Comparison of ENCODE assay signal across 16 cellular contexts in the genomic region with DNA sequence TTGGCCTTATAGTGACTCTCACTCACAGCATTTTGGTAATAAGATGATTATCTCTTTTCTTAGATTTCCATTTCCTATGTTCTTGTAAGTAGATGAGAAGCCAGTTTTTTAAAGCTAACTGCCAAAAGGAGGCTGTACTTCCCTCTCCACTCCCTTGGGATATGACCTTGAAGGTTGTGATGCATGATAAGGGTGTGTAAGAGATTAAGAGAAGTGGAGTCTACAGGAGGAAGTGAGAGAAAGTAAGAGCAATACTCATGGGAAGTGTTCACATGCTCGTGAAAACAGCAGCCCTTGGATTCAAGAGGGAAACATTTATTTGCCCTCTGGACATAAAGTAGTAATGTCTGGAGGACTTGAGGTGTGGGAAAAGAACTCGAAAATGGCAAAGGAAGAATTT.
"Had no signal": no experiment of that assay in that cellular context is flagged by ENCODE, and none has a peak within 500 bp of the region (broad histone marks: within the 10 kb centered on the region; RNA-seq: fewer than 3 reads in every experiment).

No MANE protein-coding gene starts in this region.

- H3K4me3 ChIP-seq: coronary artery, esophagus muscularis mucosa, transverse colon had no signal

- H3K9me3 ChIP-seq: esophagus muscularis mucosa, transverse colon had no signal

- ATAC-seq: activated T-cell treated with anti-CD3 and anti-CD28 coated beads, Interleukin-2, amount 50 U/mL, for 72 hours; left ventricle myocardium superior; natural killer cell had no signal

- H3K27me3 ChIP-seq: esophagus muscularis mucosa, transverse colon had no signal

- H3K27me3 Mint-ChIP-seq: activated CD4-positive, alpha-beta T cell treated with anti-CD3 and anti-CD28 coated beads, Interleukin-2, amount 10 ng/mL, durations not matched to agents 24 days and 14 days; activated naive CD8-positive, alpha-beta T cell treated with anti-CD3 and anti-CD28 coated beads for 36 hours had no signal

- H3K27ac Mint-ChIP-seq: activated CD4-positive, alpha-beta T cell treated with anti-CD3 and anti-CD28 coated beads, Interleukin-2, amount 10 ng/mL, durations not matched to agents 24 days and 14 days; activated naive CD8-positive, alpha-beta T cell treated with anti-CD3 and anti-CD28 coated beads for 36 hours; activated T-cell treated with anti-CD3 and anti-CD28 coated beads, Interleukin-2, amount 50 U/mL, for 72 hours; brain; natural killer cell had no signal

- DNase-seq: activated CD4-positive, alpha-beta T cell treated with anti-CD3 and anti-CD28 coated beads, Interleukin-2, amount 10 ng/mL, durations not matched to agents 24 days and 14 days; activated CD4-positive, CD25-positive, alpha-beta regulatory T cell; activated CD8-positive, alpha-beta memory T cell treated with anti-CD3 and anti-CD28 coated beads, Interleukin-2, amount 50 U/mL, for 48 hours; activated gamma-delta T cell; activated naive CD8-positive, alpha-beta T cell treated with anti-CD3 and anti-CD28 coated beads for 36 hours; activated T-cell treated with anti-CD3 and anti-CD28 coated beads, Interleukin-2, amount 50 U/mL, for 72 hours; central memory CD4-positive, alpha-beta T cell; hypothalamus; left ventricle myocardium superior; mesenchymal stem cell; natural killer cell; stimulated activated naive CD4-positive, alpha-beta T cell; transverse colon had no signal

- H3K9me3 Mint-ChIP-seq: activated CD4-positive, alpha-beta T cell treated with anti-CD3 and anti-CD28 coated beads, Interleukin-2, amount 10 ng/mL, durations not matched to agents 24 days and 14 days; activated T-cell treated with anti-CD3 and anti-CD28 coated beads, Interleukin-2, amount 50 U/mL, for 72 hours; natural killer cell had no signal

- H3K4me3 Mint-ChIP-seq: activated CD4-positive, alpha-beta T cell treated with anti-CD3 and anti-CD28 coated beads, Interleukin-2, amount 10 ng/mL, durations not matched to agents 24 days and 14 days; activated naive CD8-positive, alpha-beta T cell treated with anti-CD3 and anti-CD28 coated beads for 36 hours; activated T-cell treated with anti-CD3 and anti-CD28 coated beads, Interleukin-2, amount 50 U/mL, for 72 hours; brain; natural killer cell had no signal

- H3K4me1 ChIP-seq: esophagus muscularis mucosa, transverse colon had no signal

- H3K36me3 Mint-ChIP-seq: brain, natural killer cell had no signal

- H3K36me3 ChIP-seq: esophagus muscularis mucosa, transverse colon had no signal

- H3K4me1 Mint-ChIP-seq: activated CD4-positive, alpha-beta T cell treated with anti-CD3 and anti-CD28 coated beads, Interleukin-2, amount 10 ng/mL, durations not matched to agents 24 days and 14 days; activated naive CD8-positive, alpha-beta T cell treated with anti-CD3 and anti-CD28 coated beads for 36 hours; brain; natural killer cell had no signal
